In the genomic region with DNA sequence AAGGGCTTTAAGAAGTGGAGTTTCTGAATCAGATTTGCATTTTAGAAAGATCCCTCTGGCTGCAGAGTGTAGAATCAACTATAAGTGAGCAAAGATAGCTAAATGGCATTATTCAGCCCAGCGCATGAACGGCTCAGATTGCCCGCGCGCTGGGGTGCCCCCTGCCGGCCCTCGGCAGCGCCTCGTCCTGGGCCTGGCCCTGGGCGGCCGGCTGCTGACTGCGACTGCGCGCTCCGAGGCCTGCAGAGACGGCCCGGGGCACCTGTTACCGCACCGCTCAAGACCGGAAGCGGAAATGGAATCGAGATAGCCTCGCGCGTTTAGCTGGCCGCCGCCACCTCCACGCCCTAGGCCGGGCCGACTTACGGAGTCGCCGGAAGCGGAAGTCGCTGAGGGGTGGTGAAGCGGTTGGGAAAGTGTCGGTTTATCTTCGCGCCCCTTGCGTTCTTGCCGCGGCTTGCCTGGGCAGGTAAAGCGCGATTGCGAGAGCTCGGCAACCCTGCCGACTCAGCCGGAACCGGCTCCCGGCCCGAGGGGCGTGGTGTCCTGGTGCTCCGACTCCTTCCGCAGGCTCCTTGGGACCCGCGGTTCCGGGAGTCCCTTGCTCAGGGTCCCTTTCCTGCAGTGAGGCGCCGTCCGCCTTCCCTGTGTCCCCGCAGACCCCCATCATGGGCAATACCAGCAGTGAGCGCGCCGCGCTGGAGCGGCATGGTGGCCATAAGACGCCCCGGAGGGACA, we compare ENCODE assay signal across 8 cellular contexts. TPM values are rescaled to one million over a fixed set of nuclear protein-coding genes. Genes with fewer than 3 reads are reported as not detected.
DNase-seq lines count a peak whose midpoint lies in the region; ATAC-seq, FAIRE-seq and TF ChIP-seq lines count a peak whose summit lies in the region.

Gene PRKAB1 (plus strand): TSS at position 557 of the 738 bp plus-strand sequence. CDS start 112 bp downstream, at position 669.

- peak within 1 kb of the TSS; percentile 95 for H3K4me3 Mint-ChIP-seq in nephron progenitor cell
- peak within 1 kb of the TSS; percentile 91 to 92 for H3K4me3 Mint-ChIP-seq in stimulated activated naive CD8-positive, alpha-beta T cell treated with anti-CD3 and anti-CD28 coated beads, Interleukin-15, amount 100 ng/mL, for 72 hours

- H3K9me3 Mint-ChIP-seq in nephron progenitor cell, result no peaks in the 10 kb centered on the region
- H3K9me3 Mint-ChIP-seq in stimulated activated naive CD8-positive, alpha-beta T cell treated with anti-CD3 and anti-CD28 coated beads, Interleukin-15, amount 100 ng/mL, for 72 hours, result peaks cover 0 to 8% of the 10 kb centered on the region in 2 donors

- peak; percentile 97 for ATAC-seq in stimulated activated naive CD8-positive, alpha-beta T cell treated with anti-CD3 and anti-CD28 coated beads, Interleukin-15, amount 100 ng/mL, for 72 hours

- H4K20me1 ChIP-seq in Loucy (ENCODE audit: insufficient read depth, low read length, poor library complexity, severe bottlenecking), result peaks cover 20% of the 10 kb centered on the region

- H3K36me3 ChIP-seq in H7 (replicated peaks; ENCODE audit: control insufficient read depth, insufficient read depth, low read length) (peaks cover 6% of the 10 kb centered on the region), Loucy (ENCODE audit: insufficient read depth, low read length) (peaks cover 13% of the 10 kb centered on the region; the same call in 1 of the 2 replicates)

- peaks cover 36% of the 10 kb centered on the region for H3K4me1 Mint-ChIP-seq in nephron progenitor cell
- peaks cover 53% of the 10 kb centered on the region for H3K4me1 Mint-ChIP-seq in stimulated activated naive CD8-positive, alpha-beta T cell treated with anti-CD3 and anti-CD28 coated beads, Interleukin-15, amount 100 ng/mL, for 72 hours

- H3F3A ChIP-seq in Loucy (ENCODE audit: low read depth), result peaks cover 6% of the 10 kb centered on the region; the same call in 1 of the 2 replicates

- H3K9me2 ChIP-seq in Loucy (replicated peaks; ENCODE audit: low read depth, low read length), result no peaks in the 10 kb centered on the region

- DNase-seq in H7 (peak; percentile 99), fibroblast of the aortic adventitia (ENCODE audit: low read depth) (peak; percentile 96), nephron progenitor cell (peak; percentile 95)
- DNase-seq in activated effector memory CD4-positive, alpha-beta T cell treated with Interleukin-2 at 50 U/mL for 16 hours, result peak; percentile 95
- peak; percentile 97 to 98 for DNase-seq in stimulated activated naive CD8-positive, alpha-beta T cell treated with anti-CD3 and anti-CD28 coated beads, Interleukin-15, amount 100 ng/mL, for 72 hours

- peak within 1 kb of the TSS; percentile 100 for H3K9ac ChIP-seq in Loucy (ENCODE audit: low read depth, low read length, poor library complexity, severe bottlenecking)

- H3K4me3 ChIP-seq in H7 (ENCODE audit: insufficient read depth, low read depth, low read length) (peak within 1 kb of the TSS; percentile 97), Loucy (ENCODE audit: low read length, poor library complexity, severe bottlenecking) (peak within 1 kb of the TSS; percentile 97), fibroblast of the aortic adventitia (ENCODE audit: low read depth, low read length) (peak within 1 kb of the TSS; percentile 97)

- H3K4me2 ChIP-seq in Loucy (ENCODE audit: low read depth, low read length, poor library complexity, severe bottlenecking), result peak within 1 kb of the TSS; percentile 96

- no peaks in the 10 kb centered on the region for H3K9me3 ChIP-seq in Loucy (ENCODE audit: insufficient read depth, low read depth, low read length)

- peak within 1 kb of the TSS; percentile 95 for H2AFZ ChIP-seq in Loucy (ENCODE audit: low read length)

- H3K27me3 ChIP-seq in H7 (ENCODE audit: control insufficient read depth, insufficient read depth, low read length) (no peaks in the 10 kb centered on the region), Loucy (ENCODE audit: insufficient read depth, low read length, poor library complexity, severe bottlenecking) (peaks cover 5% of the 10 kb centered on the region)

- H3K27me3 Mint-ChIP-seq in nephron progenitor cell (ENCODE audit: low read depth, poor library complexity), result peaks cover 3% of the 10 kb centered on the region
- no peaks in the 10 kb centered on the region for H3K27me3 Mint-ChIP-seq in stimulated activated naive CD8-positive, alpha-beta T cell treated with anti-CD3 and anti-CD28 coated beads, Interleukin-15, amount 100 ng/mL, for 72 hours

- H3K4me1 ChIP-seq in Loucy (ENCODE audit: insufficient read depth, low read length, poor library complexity, severe bottlenecking), result peaks cover 63% of the 10 kb centered on the region

- FAIRE-seq in G401.6 (lab: Jason Lieb, UNC), result peak; percentile 91

- peak; percentile 93 for TF ChIP-seq POLR2A in Raji (IDR thresholded peaks at IDR 0.05; ENCODE audit: insufficient read depth, low read depth, low read length)

- TF ChIP-seq CTCF in Loucy (conservative IDR thresholded peaks at IDR 0.05; ENCODE audit: low read length) (peak; percentile 82), fibroblast of the aortic adventitia (IDR thresholded peaks at IDR 0.05; ENCODE audit: insufficient read depth, low read length) (peak; percentile 81), nephron progenitor cell (IDR thresholded peaks at IDR 0.05) (peak; percentile 89)

- peaks cover 25% of the 10 kb centered on the region for H3K36me3 Mint-ChIP-seq in nephron progenitor cell (ENCODE audit: low read depth)

- peak within 1 kb of the TSS; percentile 95 for H3K27ac Mint-ChIP-seq in nephron progenitor cell
- peak within 1 kb of the TSS; percentile 96 to 97 for H3K27ac Mint-ChIP-seq in stimulated activated naive CD8-positive, alpha-beta T cell treated with anti-CD3 and anti-CD28 coated beads, Interleukin-15, amount 100 ng/mL, for 72 hours

- H3K79me2 ChIP-seq in Loucy (ENCODE audit: insufficient read depth, low read length), result peaks cover 56% of the 10 kb centered on the region

RNA-seq across cellular contexts. Expression of gene PRKAB1, which starts in this region (rescaled TPM):
- 22.4 and 26.6 TPM in 2 replicates for total RNA-seq in H7 (2014; rRNA removed; shearing (Covaris generic))
- total RNA-seq in fibroblast of the aortic adventitia (ENCODE audit: low replicate concordance), result 6.4 and 19.9 TPM in 2 replicates

Comparison
In these comparisons a context has a peak if more than half of its experiments do, and no peak if none do; other contexts are left out.
1. Peak in every context shown above with its lines: DNase-seq, ATAC-seq and H3K4me3 ChIP-seq.